Comparison of ENCODE assay signal across 16 cellular contexts in the genomic region with DNA sequence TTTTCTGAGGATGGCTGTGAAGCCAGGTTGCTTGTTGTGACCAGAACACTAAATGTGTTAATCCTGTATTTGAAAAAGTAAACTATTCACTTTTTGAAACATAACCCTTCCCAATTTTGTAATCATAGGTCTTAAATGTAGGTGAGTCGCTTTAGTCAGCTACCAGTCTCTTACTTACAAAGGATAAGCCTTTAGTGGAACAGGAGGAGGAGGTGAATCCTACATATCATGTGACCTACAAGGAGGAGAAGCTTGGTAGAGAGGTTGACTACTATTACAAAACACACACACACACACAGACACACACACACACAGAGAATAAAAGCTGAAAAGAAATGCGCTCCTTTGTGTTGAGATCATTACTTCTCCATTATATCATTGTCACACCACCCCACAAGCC. TPM values are rescaled to one million over a fixed set of nuclear protein-coding genes. Genes with fewer than 3 reads are reported as not detected.
DNase-seq lines count a peak whose midpoint lies in the region; TF ChIP-seq lines count a peak whose summit lies in the region.
"Had no signal": no experiment of that assay in that cellular context is flagged by ENCODE, and none has a peak within 500 bp of the region (broad histone marks: within the 10 kb centered on the region; RNA-seq: fewer than 3 reads in every experiment).

No MANE protein-coding gene starts in this region.

- TF ChIP-seq CTCF in choroid plexus epithelial cell (conservative IDR thresholded peaks at IDR 0.05; ENCODE audit: low read depth, low read length) = no peak
- TF ChIP-seq CTCF in neural progenitor cell (IDR thresholded peaks at IDR 0.05) = no peak
- no peak for TF ChIP-seq CTCF in progenitor cell of endocrine pancreas (IDR thresholded peaks at IDR 0.05; ENCODE audit: unreplicated experiment)

- H3K4me1 ChIP-seq in neural progenitor cell = no peaks in the 10 kb centered on the region

- H3K27me3 Mint-ChIP-seq in neural progenitor cell (ENCODE audit: insufficient read depth, low read depth) = peaks cover 2% of the 10 kb centered on the region
- H3K27me3 Mint-ChIP-seq in progenitor cell of endocrine pancreas = no peaks in the 10 kb centered on the region

- H3K4me3 Mint-ChIP-seq in neural progenitor cell (no peak overlapping the region), progenitor cell of endocrine pancreas (ENCODE audit: low read depth) (no peak overlapping the region)
- H3K4me3 Mint-ChIP-seq: T-helper 1 cell treated with Interleukin-12 subunit alpha and Interleukin-12 subunit beta and Interleukin-4 antibody, amounts not matched to agents 30 μg/mL and 1 μg/mL, for 36 hours had no signal

- no peak overlapping the region for H3K4me3 ChIP-seq in choroid plexus epithelial cell (ENCODE audit: low read depth, low read length)
- no peak overlapping the region for H3K4me3 ChIP-seq in neural progenitor cell
- H3K4me3 ChIP-seq: BLaER1, MG63 had no signal

- no peaks in the 10 kb centered on the region for H3K79me2 ChIP-seq in neural progenitor cell (ENCODE audit: low read depth)

- no peaks in the 10 kb centered on the region for H3K36me3 ChIP-seq in neural progenitor cell
- H3K36me3 ChIP-seq: BLaER1, MG63 had no signal

- H3F3A ChIP-seq in neural progenitor cell (ENCODE audit: low read depth) = no peaks in the 10 kb centered on the region

- H3K9me3 Mint-ChIP-seq in neural progenitor cell (no peaks in the 10 kb centered on the region), progenitor cell of endocrine pancreas (ENCODE audit: low read depth) (no peaks in the 10 kb centered on the region)
- H3K9me3 Mint-ChIP-seq: T-helper 1 cell treated with Interleukin-12 subunit alpha and Interleukin-12 subunit beta and Interleukin-4 antibody, amounts not matched to agents 30 μg/mL and 1 μg/mL, for 36 hours had no signal

- no peak overlapping the region for H3K27ac ChIP-seq in neural progenitor cell
- H3K27ac ChIP-seq: BLaER1 had no signal

- H3K36me3 Mint-ChIP-seq in neural progenitor cell (no peaks in the 10 kb centered on the region), progenitor cell of endocrine pancreas (ENCODE audit: insufficient read depth) (no peaks in the 10 kb centered on the region)

- no peak overlapping the region for H3K4me2 ChIP-seq in neural progenitor cell
- H3K4me2 ChIP-seq: BLaER1 had no signal

- H3K27me3 ChIP-seq in neural progenitor cell = no peaks in the 10 kb centered on the region
- H3K27me3 ChIP-seq: BLaER1, MG63 had no signal

- peak; percentile 15 for DNase-seq in HCEC 1CT
- DNase-seq in NCI-H226 = peak; percentile 7
- peak; percentile 70 for DNase-seq in choroid plexus epithelial cell (ENCODE audit: low read depth)
- no peak for DNase-seq in neural progenitor cell (ENCODE audit: low spot score)
- DNase-seq in islet precursor cell = no peak
- DNase-seq in progenitor cell of endocrine pancreas (ENCODE audit: low spot score, unreplicated experiment) = no peak
- DNase-seq in NK-92 (lab: John Stamatoyannopoulos, UW; ENCODE audit: unreplicated experiment) = no peak
- DNase-seq: DMS 273 treated with DMSO at 0.1 percent for 48 hours, EL, MG63, NCI-H1105 treated with DMSO at 0.1 percent for 48 hours, NCI-H1930, NCI-H526 treated with DMSO at 0.1 percent for 48 hours, Right ventricle myocardium superior had no signal

- no peak overlapping the region for H3K9ac ChIP-seq in neural progenitor cell
- H3K9ac ChIP-seq: BLaER1 had no signal

- H3K27ac Mint-ChIP-seq in neural progenitor cell (no peak overlapping the region), progenitor cell of endocrine pancreas (no peak overlapping the region)
- H3K27ac Mint-ChIP-seq: T-helper 1 cell treated with Interleukin-12 subunit alpha and Interleukin-12 subunit beta and Interleukin-4 antibody, amounts not matched to agents 30 μg/mL and 1 μg/mL, for 36 hours had no signal

- peak overlapping the region; percentile 44 for H2AFZ ChIP-seq in neural progenitor cell (replicated peaks)

- no peaks in the 10 kb centered on the region for H3K9me3 ChIP-seq in neural progenitor cell (ENCODE audit: low read depth)
- H3K9me3 ChIP-seq: BLaER1, MG63 had no signal

- no peaks in the 10 kb centered on the region for H3K4me1 Mint-ChIP-seq in neural progenitor cell
- H3K4me1 Mint-ChIP-seq in progenitor cell of endocrine pancreas (ENCODE audit: low read depth) = no peaks in the 10 kb centered on the region

- H4K20me1 ChIP-seq in neural progenitor cell (ENCODE audit: low read depth) = no peaks in the 10 kb centered on the region
- H4K20me1 ChIP-seq: BLaER1 had no signal

RNA-seq across cellular contexts. Expression of gene SPAG16, which starts 59.9 kb away (rescaled TPM):
- total RNA-seq in neural progenitor cell (ENCODE audit: low replicate concordance) (48.5 and 70.3 TPM in 2 replicates), progenitor cell of endocrine pancreas (52.8 and 54.4 TPM in 2 replicates)

Comparison
In these comparisons a context has a peak if more than half of its experiments do, and no peak if none do; other contexts are left out.
1. DNase-seq: peak in HCEC 1CT (single experiment), NCI-H226 (single experiment) and choroid plexus epithelial cell (single experiment); none in neural progenitor cell (single experiment), islet precursor cell (single experiment), progenitor cell of endocrine pancreas (single experiment) and NK-92 (single experiment).